ENCODE assay signal across 6 cellular contexts in genomic region chr7:99654626-99655025, GRCh38. TPM values are rescaled to one million over a fixed set of nuclear protein-coding genes. Genes with fewer than 3 reads are reported as not detected.
"Had no signal": no experiment of that assay in that cellular context is flagged by ENCODE, and none has a peak within 500 bp of the region (broad histone marks: within the 10 kb centered on the region; RNA-seq: fewer than 3 reads in every experiment).

No MANE protein-coding gene starts in this region.

RNA-seq across cellular contexts. Expression of gene CYP3A5, which starts 25.2 kb away (rescaled TPM):
- total RNA-seq: OCI-LY7, PC-3, Right ventricle myocardium inferior, Right ventricle myocardium superior, SK-MEL-5 had no signal

RNA-seq across cellular contexts. Expression of gene TMEM225B, which starts 56.6 kb away (rescaled TPM):
- total RNA-seq: PC-3, Peyer's patch, Right ventricle myocardium inferior, Right ventricle myocardium superior, SK-MEL-5 had no signal
